In genomic region chr16:27053996-27054395, GRCh38 we compare ENCODE assay signal across 38 cellular contexts. TPM values are rescaled to one million over a fixed set of nuclear protein-coding genes. Genes with fewer than 3 reads are reported as not detected.
"Had no signal": no experiment of that assay in that cellular context is flagged by ENCODE, and none has a peak within 500 bp of the region (broad histone marks: within the 10 kb centered on the region; RNA-seq: fewer than 3 reads in every experiment).

No MANE protein-coding gene starts in this region.

- H3K9me3 ChIP-seq: MG63 had no signal

- H3K4me3 ChIP-seq: MG63 had no signal

- H3K27ac ChIP-seq: KMS-11 had no signal

- DNase-seq: Karpas-422, Kasumi-1, MG63, MM.1S, MV-4-11, NCI-H1048, NCI-H1092, NCI-H1092 treated with DMSO at 0.1 percent for 48 hours, NCI-H1105, NCI-H1105 treated with DMSO at 0.1 percent for 48 hours, NCI-H1417, NCI-H1417 treated with DMSO at 0.1 percent for 48 hours, NCI-H1436, NCI-H1436 treated with DMSO at 0.1 percent for 48 hours, NCI-H146, NCI-H1694, NCI-H1694 treated with DMSO at 0.1 percent for 48 hours, NCI-H187, NCI-H187 treated with DMSO at 0.1 percent for 48 hours, NCI-H1930, NCI-H2029, NCI-H2029 treated with DMSO at 0.1 percent for 48 hours, NCI-H2081, NCI-H2081 treated with DMSO at 0.1 percent for 48 hours, NCI-H2107, NCI-H2171, NCI-H2171 treated with DMSO at 0.1 percent for 48 hours, NCI-H2227 treated with DMSO at 0.1 percent for 48 hours, NCI-H226, NCI-H345, NCI-H446, NCI-H446 treated with DMSO at 0.1 percent for 48 hours, NCI-H510A had no signal

- H3K9ac ChIP-seq: KMS-11 had no signal

- H3K4me2 ChIP-seq: KMS-11 had no signal

- H3K36me3 ChIP-seq: MG63 had no signal

RNA-seq across cellular contexts. Expression of gene C16orf82, which starts 12.7 kb away (rescaled TPM):
- total RNA-seq: LHCN-M2, M059J, MCF 10A, NCI-H460 had no signal
